In genomic region chr6:499617-500016, GRCh38 we compare ENCODE assay signal across 14 cellular contexts.
DNase-seq lines count a peak whose midpoint lies in the region; ATAC-seq, FAIRE-seq and TF ChIP-seq lines count a peak whose summit lies in the region.
"Had no signal": no experiment of that assay in that cellular context is flagged by ENCODE, and none has a peak within 500 bp of the region (broad histone marks: within the 10 kb centered on the region; RNA-seq: fewer than 3 reads in every experiment).

No MANE protein-coding gene starts in this region.

- peak overlapping the region; percentile 96 for H3K27ac Mint-ChIP-seq in activated T-helper 17 cell treated with anti-CD3 and anti-CD28 coated beads, Interleukin-2, amount 50 U/mL, for 72 hours
- H3K27ac Mint-ChIP-seq in stimulated activated effector memory CD8-positive, alpha-beta T cell treated with anti-CD3 and anti-CD28 coated beads, Interleukin-12 subunit alpha, Interleukin-12 subunit beta, amount 100 ng/mL, for 72 hours, result peak overlapping the region; percentile 97

- ATAC-seq in activated T-cell treated with anti-CD3 and anti-CD28 coated beads, Interleukin-2, amount 50 U/mL, for 4 hours, result peak; percentile 20 to 26
- ATAC-seq in HG02610 (IDR thresholded peaks at IDR 0.05; ENCODE audit: unreplicated experiment), result peak; percentile 35
- peak; percentile 29 for ATAC-seq in activated T-helper 17 cell treated with anti-CD3 and anti-CD28 coated beads, Interleukin-2, amount 50 U/mL, for 72 hours (replicated peaks)
- ATAC-seq in stimulated activated effector memory CD8-positive, alpha-beta T cell treated with anti-CD3 and anti-CD28 coated beads, Interleukin-12 subunit alpha, Interleukin-12 subunit beta, amount 100 ng/mL, for 72 hours, result peak; percentile 31
- no peak for ATAC-seq in SK-N-SH treated with all-trans-retinoic acid at 6 μM for 48 hours

- peak overlapping the region; percentile 81 for H3K4me3 Mint-ChIP-seq in activated T-cell treated with anti-CD3 and anti-CD28 coated beads, Interleukin-2, amount 50 U/mL, for 4 hours
- peak overlapping the region; percentile 85 for H3K4me3 Mint-ChIP-seq in activated T-helper 17 cell treated with anti-CD3 and anti-CD28 coated beads, Interleukin-2, amount 50 U/mL, for 72 hours
- H3K4me3 Mint-ChIP-seq in stimulated activated effector memory CD8-positive, alpha-beta T cell treated with anti-CD3 and anti-CD28 coated beads, Interleukin-12 subunit alpha, Interleukin-12 subunit beta, amount 100 ng/mL, for 72 hours, result peak overlapping the region; percentile 76

- H3K36me3 Mint-ChIP-seq in activated T-cell treated with anti-CD3 and anti-CD28 coated beads, Interleukin-2, amount 50 U/mL, for 4 hours (ENCODE audit: insufficient read depth), result peaks cover 33% of the 10 kb centered on the region
- H3K36me3 Mint-ChIP-seq in activated T-helper 17 cell treated with anti-CD3 and anti-CD28 coated beads, Interleukin-2, amount 50 U/mL, for 72 hours (ENCODE audit: low read depth), result peaks cover 69% of the 10 kb centered on the region
- H3K36me3 Mint-ChIP-seq in stimulated activated effector memory CD8-positive, alpha-beta T cell treated with anti-CD3 and anti-CD28 coated beads, Interleukin-12 subunit alpha, Interleukin-12 subunit beta, amount 100 ng/mL, for 72 hours, result peaks cover 74% of the 10 kb centered on the region

- H3K4me1 Mint-ChIP-seq in activated T-cell treated with anti-CD3 and anti-CD28 coated beads, Interleukin-2, amount 50 U/mL, for 4 hours (ENCODE audit: low read depth), result peaks cover 83% of the 10 kb centered on the region
- H3K4me1 Mint-ChIP-seq in activated T-helper 17 cell treated with anti-CD3 and anti-CD28 coated beads, Interleukin-2, amount 50 U/mL, for 72 hours, result peaks cover 59% of the 10 kb centered on the region
- peaks cover 82% of the 10 kb centered on the region for H3K4me1 Mint-ChIP-seq in stimulated activated effector memory CD8-positive, alpha-beta T cell treated with anti-CD3 and anti-CD28 coated beads, Interleukin-12 subunit alpha, Interleukin-12 subunit beta, amount 100 ng/mL, for 72 hours

- H3K9me3 Mint-ChIP-seq in activated T-cell treated with anti-CD3 and anti-CD28 coated beads, Interleukin-2, amount 50 U/mL, for 4 hours, result no peaks in the 10 kb centered on the region
- H3K9me3 Mint-ChIP-seq in activated T-helper 17 cell treated with anti-CD3 and anti-CD28 coated beads, Interleukin-2, amount 50 U/mL, for 72 hours, result peaks cover 3% of the 10 kb centered on the region
- H3K9me3 Mint-ChIP-seq in stimulated activated effector memory CD8-positive, alpha-beta T cell treated with anti-CD3 and anti-CD28 coated beads, Interleukin-12 subunit alpha, Interleukin-12 subunit beta, amount 100 ng/mL, for 72 hours, result no peaks in the 10 kb centered on the region

- no peaks in the 10 kb centered on the region for H3K27me3 Mint-ChIP-seq in activated T-cell treated with anti-CD3 and anti-CD28 coated beads, Interleukin-2, amount 50 U/mL, for 4 hours (ENCODE audit: low read depth)
- no peaks in the 10 kb centered on the region for H3K27me3 Mint-ChIP-seq in activated T-helper 17 cell treated with anti-CD3 and anti-CD28 coated beads, Interleukin-2, amount 50 U/mL, for 72 hours

- no peak for DNase-seq in activated T-cell treated with anti-CD3 and anti-CD28 coated beads, Interleukin-2, amount 50 U/mL, for 4 hours
- DNase-seq in activated T-cell treated with anti-CD3 and anti-CD28 coated beads, Interleukin-2, amount 50 U/mL, for 1 hour, result no peak
- DNase-seq in stimulated activated effector memory CD8-positive, alpha-beta T cell treated with anti-CD3 and anti-CD28 coated beads, Interleukin-12 subunit alpha, Interleukin-12 subunit beta, amount 100 ng/mL, for 72 hours (ENCODE audit: low spot score in 2 of 2), result no peak
- no peak for DNase-seq in urothelium cell line (ENCODE audit: low spot score)
- DNase-seq in midbrain (lab: John Stamatoyannopoulos, UW), result no peak
- DNase-seq: foreskin fibroblast, NCI-H82, right lobe of liver, SHP77 treated with DMSO at 0.1 percent for 48 hours, upper lobe of left lung, WERI-Rb-1 had no signal

- no peak for FAIRE-seq in urothelium cell line (lab: Jason Lieb, UNC)

TF ChIP-seq in SK-N-SH treated with all-trans-retinoic acid at 6 μM for 48 hours, 23 proteins besides CTCF, POLR2A, EP300 and RAD21:
- TF ChIP-seq ZNF70 (CRISPR knock-in tag; IDR thresholded peaks at IDR 0.05) (no peak), CSRNP3 (CRISPR knock-in tag; IDR thresholded peaks at IDR 0.05) (no peak)
TF ChIP-seq in SK-N-SH treated with all-trans-retinoic acid at 6 μM for 48 hours: peak in this region for 0.
